In genomic region chr18:72700961-72701710, GRCh38 we compare ENCODE assay signal across 10 cellular contexts.
DNase-seq lines count a peak whose midpoint lies in the region; ATAC-seq and TF ChIP-seq lines count a peak whose summit lies in the region.
"Had no signal": no experiment of that assay in that cellular context is flagged by ENCODE, and none has a peak within 500 bp of the region (broad histone marks: within the 10 kb centered on the region; RNA-seq: fewer than 3 reads in every experiment).

No MANE protein-coding gene starts in this region.

- no peak overlapping the region for H3K4me3 ChIP-seq in choroid plexus epithelial cell (ENCODE audit: low read depth, low read length)

- no peaks in the 10 kb centered on the region for H3K9me3 Mint-ChIP-seq in activated T-helper 1 cell treated with anti-CD3 and anti-CD28 coated beads, Interleukin-12 subunit alpha, Interleukin-12 subunit beta, Interleukin-2, Interleukin-4 antibody, amounts not matched to agents 30 ng/mL and 10 ng/mL and 1 ng/mL, durations not matched to agents 14 hours and 24 hours and 36 hours

- intact Hi-C loops in activated T-helper 1 cell treated with anti-CD3 and anti-CD28 coated beads, Interleukin-12 subunit alpha, Interleukin-12 subunit beta, Interleukin-2, Interleukin-4 antibody, amounts not matched to agents 30 ng/mL and 10 ng/mL and 1 ng/mL, durations not matched to agents 14 hours and 24 hours and 36 hours (cut with micrococcal nuclease) = no loop called here

- no peaks in the 10 kb centered on the region for H3K27me3 Mint-ChIP-seq in activated T-helper 1 cell treated with anti-CD3 and anti-CD28 coated beads, Interleukin-12 subunit alpha, Interleukin-12 subunit beta, Interleukin-2, Interleukin-4 antibody, amounts not matched to agents 30 ng/mL and 10 ng/mL and 1 ng/mL, durations not matched to agents 14 hours and 24 hours and 36 hours (ENCODE audit: insufficient read depth)

- no peak overlapping the region for H3K4me3 Mint-ChIP-seq in activated T-helper 1 cell treated with anti-CD3 and anti-CD28 coated beads, Interleukin-12 subunit alpha, Interleukin-12 subunit beta, Interleukin-2, Interleukin-4 antibody, amounts not matched to agents 30 ng/mL and 10 ng/mL and 1 ng/mL, durations not matched to agents 14 hours and 24 hours and 36 hours

- no peak overlapping the region for H3K27ac Mint-ChIP-seq in activated T-helper 1 cell treated with anti-CD3 and anti-CD28 coated beads, Interleukin-12 subunit alpha, Interleukin-12 subunit beta, Interleukin-2, Interleukin-4 antibody, amounts not matched to agents 30 ng/mL and 10 ng/mL and 1 ng/mL, durations not matched to agents 14 hours and 24 hours and 36 hours

- H3K36me3 Mint-ChIP-seq in activated T-helper 1 cell treated with anti-CD3 and anti-CD28 coated beads, Interleukin-12 subunit alpha, Interleukin-12 subunit beta, Interleukin-2, Interleukin-4 antibody, amounts not matched to agents 30 ng/mL and 10 ng/mL and 1 ng/mL, durations not matched to agents 14 hours and 24 hours and 36 hours (ENCODE audit: low read depth) = no peaks in the 10 kb centered on the region

- no peaks in the 10 kb centered on the region for H3K4me1 Mint-ChIP-seq in activated T-helper 1 cell treated with anti-CD3 and anti-CD28 coated beads, Interleukin-12 subunit alpha, Interleukin-12 subunit beta, Interleukin-2, Interleukin-4 antibody, amounts not matched to agents 30 ng/mL and 10 ng/mL and 1 ng/mL, durations not matched to agents 14 hours and 24 hours and 36 hours (ENCODE audit: low read depth)

- no peak for ATAC-seq in HG02571 (IDR thresholded peaks at IDR 0.05; ENCODE audit: unreplicated experiment)
- ATAC-seq in GM19395 (IDR thresholded peaks at IDR 0.05; ENCODE audit: unreplicated experiment) = no peak

- DNase-seq in DMS 273 (lab: John Stamatoyannopoulos, UW; ENCODE audit: unreplicated experiment) = peak; percentile 58
- DNase-seq in DMS 273 treated with DMSO at 0.1 percent for 48 hours (lab: John Stamatoyannopoulos, UW) = no peak
- peak; percentile 32 for DNase-seq in NCI-H2107 (lab: John Stamatoyannopoulos, UW)
- peak; percentile 67 for DNase-seq in choroid plexus epithelial cell (ENCODE audit: low read depth)
- DNase-seq in pons (ENCODE audit: low spot score) = peak; percentile 31
- DNase-seq in activated T-helper 1 cell treated with anti-CD3 and anti-CD28 coated beads, Interleukin-12 subunit alpha, Interleukin-12 subunit beta, Interleukin-2, Interleukin-4 antibody, amounts not matched to agents 30 ng/mL and 10 ng/mL and 1 ng/mL, durations not matched to agents 14 hours and 24 hours and 36 hours (ENCODE audit: low spot score) = no peak
- DNase-seq: effector CD8-positive, alpha-beta T cell; stimulated activated CD4-positive, alpha-beta T cell treated with anti-CD3 and anti-CD28 coated beads, Interleukin-2, amount 100 ng/mL, for 24 hours had no signal

- peak; percentile 60 for TF ChIP-seq CTCF in choroid plexus epithelial cell (conservative IDR thresholded peaks at IDR 0.05; ENCODE audit: low read depth, low read length)

Comparison
In these comparisons a context has a peak if more than half of its experiments do, and no peak if none do; other contexts are left out.
1. DNase-seq: peak in DMS 273 (single experiment), NCI-H2107 (single experiment), choroid plexus epithelial cell (single experiment) and pons (single experiment); none in DMS 273 treated with DMSO at 0.1 percent for 48 hours (single experiment) and activated T-helper 1 cell treated with anti-CD3 and anti-CD28 coated beads, Interleukin-12 subunit alpha, Interleukin-12 subunit beta, Interleukin-2, Interleukin-4 antibody, amounts not matched to agents 30 ng/mL and 10 ng/mL and 1 ng/mL, durations not matched to agents 14 hours and 24 hours and 36 hours (single experiment).